In the genomic region with DNA sequence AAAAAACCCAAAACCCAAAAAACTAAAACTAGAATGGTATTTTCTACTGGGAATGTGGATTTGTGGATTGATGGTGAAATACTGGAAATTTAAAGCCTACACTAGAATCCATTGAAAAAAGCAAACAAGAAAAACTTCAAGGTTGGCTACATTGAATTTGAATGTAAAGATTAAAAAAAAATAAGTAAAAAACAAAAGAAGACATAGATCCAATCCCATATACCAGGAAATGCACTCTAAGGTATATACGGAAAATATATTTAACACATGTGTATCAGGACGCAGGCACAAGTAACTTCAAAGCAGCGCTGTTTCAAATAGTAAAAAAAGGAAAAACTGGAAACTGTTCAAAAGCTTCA, we compare ENCODE assay signal across 8 cellular contexts. TPM values are rescaled to one million over a fixed set of nuclear protein-coding genes. Genes with fewer than 3 reads are reported as not detected.
DNase-seq lines count a peak whose midpoint lies in the region; ATAC-seq and TF ChIP-seq lines count a peak whose summit lies in the region.

No MANE protein-coding gene starts in this region.

- no peak overlapping the region for H2AK5ac ChIP-seq in mesenchymal stem cell (ENCODE audit: low read length, severe bottlenecking)

- peak overlapping the region; percentile 89 to 96 for H3K18ac ChIP-seq in mesenchymal stem cell (ENCODE audit: low read depth in 1 of 2, low read length in 2 of 2)

- H3K27ac ChIP-seq in cardiac muscle cell = peak overlapping the region; percentile 50
- no peak overlapping the region for H3K27ac ChIP-seq in mesenchymal stem cell (ENCODE audit: low read length, poor library complexity, severe bottlenecking)
- H3K27ac ChIP-seq in upper lobe of right lung = peak overlapping the region; percentile 71

- no peak overlapping the region for H3K14ac ChIP-seq in mesenchymal stem cell (ENCODE audit: low read length in 2 of 2)

- peak overlapping the region; percentile 79 for H3K4me3 ChIP-seq in cardiac muscle cell
- peak overlapping the region; percentile 72 to 93 for H3K4me3 ChIP-seq in mesenchymal stem cell (ENCODE audit: insufficient read depth in 1 of 2, low read depth in 1 of 2, low read length in 2 of 2)
- H3K4me3 ChIP-seq in upper lobe of right lung = peak overlapping the region; percentile 71

- H3K36me3 Mint-ChIP-seq in MCF 10A (ENCODE audit: insufficient read depth, unreplicated experiment) = no peaks in the 10 kb centered on the region

- peaks cover 4% of the 10 kb centered on the region for H3K79me1 ChIP-seq in mesenchymal stem cell (replicated peaks; ENCODE audit: low read length, poor library complexity, severe bottlenecking)

- H3K27me3 ChIP-seq in cardiac muscle cell = no peaks in the 10 kb centered on the region
- H3K27me3 ChIP-seq in mesenchymal stem cell (ENCODE audit: control insufficient read depth in 1 of 2, insufficient read depth in 1 of 2, low read length in 2 of 2) = no peaks in the 10 kb centered on the region
- no peaks in the 10 kb centered on the region for H3K27me3 ChIP-seq in upper lobe of right lung

- BruUV-seq in MCF 10A (replicated peaks; lab: Mats Ljungman, UMichigan) = TSS peak; percentile 40

- H2BK15ac ChIP-seq in mesenchymal stem cell (ENCODE audit: low read depth, poor library complexity, severe bottlenecking) = no peak overlapping the region

- peak overlapping the region; percentile 86 for H3K4me2 ChIP-seq in mesenchymal stem cell (ENCODE audit: low read length, poor library complexity, severe bottlenecking)

- peak overlapping the region in 1 of 2 experiments; percentile 6 for H2BK12ac ChIP-seq in mesenchymal stem cell (ENCODE audit: low read length in 2 of 2)

- H4K8ac ChIP-seq in mesenchymal stem cell (ENCODE audit: low read length) = peak overlapping the region; percentile 94

- intact Hi-C loops in cardiac septum (cut with DNase I) (no loop called here), MCF 10A (cut with micrococcal nuclease) (loop anchor here (2.0 kb wide), 1 partner anchor 20 kb away; the partner anchor contains the start of gene RP9), upper lobe of right lung (cut with DNase I) (no loop called here)

- no peak overlapping the region for H2BK120ac ChIP-seq in mesenchymal stem cell (ENCODE audit: low read depth, low read length)

- peak overlapping the region in 1 of 2 experiments; percentile 82 for H3K4ac ChIP-seq in mesenchymal stem cell (ENCODE audit: low read depth in 1 of 2, low read length in 2 of 2)

- peaks cover 5% of the 10 kb centered on the region for H3K4me1 Mint-ChIP-seq in MCF 10A (ENCODE audit: insufficient read depth, unreplicated experiment)

- H3K9me3 ChIP-seq in cardiac muscle cell (ENCODE audit: low read depth) (no peaks in the 10 kb centered on the region), mesenchymal stem cell (ENCODE audit: control insufficient read depth, low read length) (no peaks in the 10 kb centered on the region), upper lobe of right lung (no peaks in the 10 kb centered on the region)

- H2BK5ac ChIP-seq in mesenchymal stem cell (ENCODE audit: low read depth, low read length, poor library complexity, severe bottlenecking) = no peak overlapping the region

- H4K91ac ChIP-seq in mesenchymal stem cell (ENCODE audit: low read length) = no peak overlapping the region

- H3K36me3 ChIP-seq in cardiac muscle cell (no peaks in the 10 kb centered on the region), mesenchymal stem cell (ENCODE audit: control insufficient read depth in 1 of 2, insufficient read depth in 2 of 2, low read depth in 1 of 2, low read length in 2 of 2) (no peaks in the 10 kb centered on the region), upper lobe of right lung (no peaks in the 10 kb centered on the region)

- WGBS in mesenchymal stem cell = 0% methylated on average over 2 of the region's 3 CpGs

- no peaks in the 10 kb centered on the region for H3K27me3 Mint-ChIP-seq in MCF 10A (ENCODE audit: insufficient read depth, unreplicated experiment)

- H2AFZ ChIP-seq in mesenchymal stem cell (ENCODE audit: low read depth, low read length) = peak overlapping the region; percentile 91

- peak overlapping the region; percentile 90 for H3K9ac ChIP-seq in mesenchymal stem cell (ENCODE audit: low read length)

- TF ChIP-seq CTCF in cardiac muscle cell (IDR thresholded peaks at IDR 0.05; ENCODE audit: low read depth, low read length) = no peak
- no peak for TF ChIP-seq CTCF in MCF 10A (IDR thresholded peaks at IDR 0.05; ENCODE audit: unreplicated experiment)
- TF ChIP-seq CTCF in upper lobe of right lung (IDR thresholded peaks at IDR 0.05) = no peak

- no peaks in the 10 kb centered on the region for H3K9me3 Mint-ChIP-seq in MCF 10A (ENCODE audit: unreplicated experiment)

- no peaks in the 10 kb centered on the region for H3K4me1 ChIP-seq in cardiac muscle cell (ENCODE audit: low read depth)
- no peaks in the 10 kb centered on the region for H3K4me1 ChIP-seq in mesenchymal stem cell (ENCODE audit: control insufficient read depth, insufficient read depth, low read depth, low read length)
- peaks cover 5% of the 10 kb centered on the region for H3K4me1 ChIP-seq in upper lobe of right lung

- CTCF ChIA-PET in MCF 10A (lab: Yijun Ruan, JAX) = interaction anchor here (1.1 kb wide), 1 partner anchor 15 kb away, joined by 4 read pairs; no protein-coding TSS in a partner anchor

- DNase-seq in cardiac muscle cell (ENCODE audit: low read depth in 1 of 2, low spot score in 1 of 2) = no peak
- no peak for DNase-seq in cardiac septum (ENCODE audit: low spot score)
- DNase-seq in MCF 10A (ENCODE audit: unreplicated experiment) = no peak
- no peak for DNase-seq in mesenchymal stem cell
- no peak for DNase-seq in upper lobe of right lung
- DNase-seq in OCI-M1 (lab: John Stamatoyannopoulos, UW) = no peak

- peak overlapping the region; percentile 76 for H3K27ac Mint-ChIP-seq in MCF 10A (ENCODE audit: low read depth, unreplicated experiment)

- POLR2A ChIA-PET in MCF 10A (lab: Yijun Ruan, JAX) = interaction anchor here (1.4 to 1.6 kb wide), 2 partner anchors 19 to 21 kb away, joined by 6 to 14 read pairs; partner anchors contain the start of gene RP9

- no peak overlapping the region for H3K23ac ChIP-seq in mesenchymal stem cell (ENCODE audit: low read length in 2 of 2)

- peak overlapping the region; percentile 89 for H3K4me3 Mint-ChIP-seq in MCF 10A (ENCODE audit: unreplicated experiment)

- ATAC-seq in upper lobe of right lung (no peak), GM21447 (IDR thresholded peaks at IDR 0.05; ENCODE audit: unreplicated experiment) (no peak), GM21381 (IDR thresholded peaks at IDR 0.05; ENCODE audit: unreplicated experiment) (no peak)

RNA-seq across cellular contexts. Expression of gene BBS9, which starts 0.8 kb away (rescaled TPM):
- 11.8 and 13.2 TPM in 2 replicates for total RNA-seq in cardiac muscle cell
- 9.8 and 16.0 TPM in 2 replicates for polyA plus RNA-seq in cardiac muscle cell
- total RNA-seq in cardiac septum = 8.7 TPM
- 5.1 and 7.2 TPM in 2 replicates for total RNA-seq in MCF 10A (2022)
- polyA plus RNA-seq in mesenchymal stem cell (2013, experiment 1 of 2) = 8.6 TPM
- 8.4 TPM for polyA plus RNA-seq in mesenchymal stem cell (2013, experiment 2 of 2)
- 19.6 TPM for total RNA-seq in upper lobe of right lung

RNA-seq across cellular contexts. Expression of gene RP9, which starts 19.4 kb away (rescaled TPM):
- total RNA-seq in cardiac muscle cell (27.4 and 28.4 TPM in 2 replicates), cardiac septum (19.3 TPM), MCF 10A (2022) (29.1 and 32.1 TPM in 2 replicates), upper lobe of right lung (11.9 TPM)
- polyA plus RNA-seq in cardiac muscle cell = 35.3 and 43.2 TPM in 2 replicates
- 25.9 TPM for polyA plus RNA-seq in mesenchymal stem cell (2013, experiment 1 of 2)
- polyA plus RNA-seq in mesenchymal stem cell (2013, experiment 2 of 2) = 26.1 TPM
